Comparison of ENCODE assay signal across 2 cellular contexts in genomic region chr17:30532871-30533270, GRCh38.
A peak's percentile ranks its signal among the peaks of the same experiment; 100 is the strongest.
TF ChIP-seq lines count a peak whose summit lies in the region.

No MANE protein-coding gene starts in this region.

TF ChIP-seq in GM12891, 5 proteins besides CTCF, POLR2A, EP300 and RAD21:
- TF ChIP-seq SPI1 (IDR thresholded peaks at IDR 0.05; ENCODE audit: low read depth, low read length), result peak; percentile 39; the same call in 1 of the 2 replicates
- no peak for TF ChIP-seq POU2F2 (IDR thresholded peaks at IDR 0.05; ENCODE audit: low read depth, low read length)
- no peak for TF ChIP-seq TAF1 (IDR thresholded peaks at IDR 0.05; ENCODE audit: low read depth, low read length)

TF ChIP-seq in HepG2, 621 proteins besides CTCF, POLR2A, EP300 and RAD21:
- TF ChIP-seq ZFP91 (CRISPR knock-in tag; IDR thresholded peaks at IDR 0.05; ENCODE audit: borderline replicate concordance), result no peak
- TF ChIP-seq HNRNPL (IDR thresholded peaks at IDR 0.05; ENCODE audit: low read depth, low read length), result no peak
- TF ChIP-seq ZNF878 (CRISPR knock-in tag; IDR thresholded peaks at IDR 0.05), result no peak
- TF ChIP-seq ZNF224 (CRISPR knock-in tag; IDR thresholded peaks at IDR 0.05), result no peak
- no peak for TF ChIP-seq ZNF775 (CRISPR knock-in tag; IDR thresholded peaks at IDR 0.05; ENCODE audit: borderline replicate concordance)
- no peak for TF ChIP-seq ZNF33B (CRISPR knock-in tag; IDR thresholded peaks at IDR 0.05)
- no peak for TF ChIP-seq ZNF20 (CRISPR knock-in tag; IDR thresholded peaks at IDR 0.05)
- TF ChIP-seq RORA (CRISPR knock-in tag; IDR thresholded peaks at IDR 0.05), result no peak
- TF ChIP-seq SATB2 (CRISPR knock-in tag; IDR thresholded peaks at IDR 0.05), result no peak
- no peak for TF ChIP-seq ZFX (CRISPR knock-in tag; IDR thresholded peaks at IDR 0.05; ENCODE audit: low read depth)
- TF ChIP-seq SMYD3 (CRISPR knock-in tag; IDR thresholded peaks at IDR 0.05), result no peak
- no peak for TF ChIP-seq CC2D1A (CRISPR knock-in tag; IDR thresholded peaks at IDR 0.05)
- no peak for TF ChIP-seq ZNF784 (CRISPR knock-in tag; IDR thresholded peaks at IDR 0.05; ENCODE audit: borderline replicate concordance)
